Comparison of ENCODE assay signal across 3 cellular contexts in genomic region chr1:10028956-10029491, GRCh38. TPM values are rescaled to one million over a fixed set of nuclear protein-coding genes. Genes with fewer than 3 reads are reported as not detected.
"Had no signal": no experiment of that assay in that cellular context is flagged by ENCODE, and none has a peak within 500 bp of the region (broad histone marks: within the 10 kb centered on the region; RNA-seq: fewer than 3 reads in every experiment).

No MANE protein-coding gene starts in this region.

RNA-seq across cellular contexts. Expression of gene RBP7, which starts 32.0 kb away (rescaled TPM):
- total RNA-seq: glomerular endothelial cell; lung microvascular endothelial cell; natural killer cell treated with Interleukin-12 subunit alpha and Interleukin-12 subunit beta and Interleukin-15 and Interleukin-18, amount 100 ng/mL, for 72 hours had no signal
